Comparison of ENCODE assay signal across 8 cellular contexts in genomic region chr6:15431762-15432495, GRCh38.
DNase-seq lines count a peak whose midpoint lies in the region; ATAC-seq and TF ChIP-seq lines count a peak whose summit lies in the region.

No MANE protein-coding gene starts in this region.

- ATAC-seq in heart right ventricle, result peak in 5 of 8 donors; percentile 28 to 44 (median 35)
- no peak for ATAC-seq in activated naive CD8-positive, alpha-beta T cell treated with anti-CD3 and anti-CD28 coated beads, Interleukin-2, amount 10 ng/mL, durations not matched to agents 7 days and 5 days (ENCODE audit: low read depth)
- ATAC-seq in GM21367 (IDR thresholded peaks at IDR 0.05; ENCODE audit: unreplicated experiment), result no peak
- no peak for ATAC-seq in GM21786 (IDR thresholded peaks at IDR 0.05; ENCODE audit: unreplicated experiment)

- WGBS in heart right ventricle, 2 donors, result 68 to 75% methylated on average over 10 of the region's 10 CpGs

- H3K4me3 Mint-ChIP-seq in activated naive CD8-positive, alpha-beta T cell treated with anti-CD3 and anti-CD28 coated beads, Interleukin-2, amount 10 ng/mL, durations not matched to agents 7 days and 5 days, result no peak overlapping the region
- no peak overlapping the region for H3K4me3 Mint-ChIP-seq in type B pancreatic cell
- H3K4me3 Mint-ChIP-seq in activated CD4-positive, alpha-beta memory T cell treated with anti-CD3 and anti-CD28 coated beads for 36 hours, result no peak overlapping the region

- H3K27me3 Mint-ChIP-seq in activated naive CD8-positive, alpha-beta T cell treated with anti-CD3 and anti-CD28 coated beads, Interleukin-2, amount 10 ng/mL, durations not matched to agents 7 days and 5 days, result no peaks in the 10 kb centered on the region
- no peaks in the 10 kb centered on the region for H3K27me3 Mint-ChIP-seq in type B pancreatic cell
- H3K27me3 Mint-ChIP-seq in activated CD4-positive, alpha-beta memory T cell treated with anti-CD3 and anti-CD28 coated beads for 36 hours, result no peaks in the 10 kb centered on the region

- H3K27ac Mint-ChIP-seq in activated naive CD8-positive, alpha-beta T cell treated with anti-CD3 and anti-CD28 coated beads, Interleukin-2, amount 10 ng/mL, durations not matched to agents 7 days and 5 days, result peak overlapping the region; percentile 67
- peak overlapping the region; percentile 55 for H3K27ac Mint-ChIP-seq in type B pancreatic cell
- no peak overlapping the region for H3K27ac Mint-ChIP-seq in activated CD4-positive, alpha-beta memory T cell treated with anti-CD3 and anti-CD28 coated beads for 36 hours

- CTCF ChIA-PET in activated CD4-positive, alpha-beta memory T cell treated with anti-CD3 and anti-CD28 coated beads for 36 hours (lab: Charles Lee), result interaction anchor here (1.2 kb wide), 1 partner anchor 9 kb away, joined by 4 read pairs; no protein-coding TSS in a partner anchor

- peaks cover 1% of the 10 kb centered on the region for H3K9me3 Mint-ChIP-seq in activated naive CD8-positive, alpha-beta T cell treated with anti-CD3 and anti-CD28 coated beads, Interleukin-2, amount 10 ng/mL, durations not matched to agents 7 days and 5 days
- peaks cover 9% of the 10 kb centered on the region for H3K9me3 Mint-ChIP-seq in type B pancreatic cell
- H3K9me3 Mint-ChIP-seq in activated CD4-positive, alpha-beta memory T cell treated with anti-CD3 and anti-CD28 coated beads for 36 hours, result no peaks in the 10 kb centered on the region

- H3K4me1 Mint-ChIP-seq in activated naive CD8-positive, alpha-beta T cell treated with anti-CD3 and anti-CD28 coated beads, Interleukin-2, amount 10 ng/mL, durations not matched to agents 7 days and 5 days, result peaks cover 78% of the 10 kb centered on the region
- peaks cover 69% of the 10 kb centered on the region for H3K4me1 Mint-ChIP-seq in type B pancreatic cell (ENCODE audit: unreplicated experiment)
- peaks cover 82% of the 10 kb centered on the region for H3K4me1 Mint-ChIP-seq in activated CD4-positive, alpha-beta memory T cell treated with anti-CD3 and anti-CD28 coated beads for 36 hours (ENCODE audit: low read depth)

- TF ChIP-seq CTCF in heart right ventricle (IDR thresholded peaks at IDR 0.05), result no peak
- no peak for TF ChIP-seq CTCF in right atrium auricular region (IDR thresholded peaks at IDR 0.05)
- no peak for TF ChIP-seq CTCF in type B pancreatic cell (conservative IDR thresholded peaks at IDR 0.05)

- H3K27ac ChIP-seq in heart right ventricle (peak overlapping the region in 7 of 10 donors; percentile 0 to 56 (median 36)), right atrium auricular region (peak overlapping the region in 1 of 2 donors; percentile 31)

- H3K4me1 ChIP-seq in heart right ventricle (peaks cover 5 to 93% (median 70%) of the 10 kb centered on the region in 9 donors), right atrium auricular region (peaks cover 0 to 57% of the 10 kb centered on the region in 2 donors)

- no peak overlapping the region for H3K4me3 ChIP-seq in heart right ventricle
- no peak overlapping the region for H3K4me3 ChIP-seq in right atrium auricular region

- no peaks in the 10 kb centered on the region for H3K27me3 ChIP-seq in heart right ventricle
- H3K27me3 ChIP-seq in right atrium auricular region, result no peaks in the 10 kb centered on the region

- H3K36me3 ChIP-seq in heart right ventricle (no peaks in the 10 kb centered on the region), right atrium auricular region (no peaks in the 10 kb centered on the region)

- POLR2A ChIA-PET in activated naive CD8-positive, alpha-beta T cell treated with anti-CD3 and anti-CD28 coated beads, Interleukin-2, amount 10 ng/mL, durations not matched to agents 7 days and 5 days (lab: Charles Lee), result interaction anchor here (1.9 to 2.0 kb wide), 2 partner anchors 10 to 32 kb away, joined by 6 read pairs; no protein-coding TSS in a partner anchor
- POLR2A ChIA-PET in activated CD4-positive, alpha-beta memory T cell treated with anti-CD3 and anti-CD28 coated beads for 36 hours (lab: Charles Lee), result no interaction called here

- peaks cover 28% of the 10 kb centered on the region for H3K36me3 Mint-ChIP-seq in activated naive CD8-positive, alpha-beta T cell treated with anti-CD3 and anti-CD28 coated beads, Interleukin-2, amount 10 ng/mL, durations not matched to agents 7 days and 5 days
- H3K36me3 Mint-ChIP-seq in type B pancreatic cell, result peaks cover 15% of the 10 kb centered on the region
- peaks cover 21% of the 10 kb centered on the region for H3K36me3 Mint-ChIP-seq in activated CD4-positive, alpha-beta memory T cell treated with anti-CD3 and anti-CD28 coated beads for 36 hours

- H3K9me3 ChIP-seq in heart right ventricle (peaks cover 0 to 15% (median 8%) of the 10 kb centered on the region in 11 donors), right atrium auricular region (peaks cover 0 to 10% of the 10 kb centered on the region in 2 donors)

- intact Hi-C loops in heart right ventricle (cut with DNase I), result no loop called here
- intact Hi-C loops in activated CD4-positive, alpha-beta memory T cell treated with anti-CD3 and anti-CD28 coated beads for 36 hours (cut with micrococcal nuclease), result loop anchor here (10.0 kb wide), 1 partner anchor 697 kb away; no protein-coding TSS in a partner anchor

- DNase-seq in heart right ventricle, result no peak
- no peak for DNase-seq in right atrium auricular region (ENCODE audit: low spot score)
- no peak for DNase-seq in activated naive CD8-positive, alpha-beta T cell treated with anti-CD3 and anti-CD28 coated beads, Interleukin-2, amount 10 ng/mL, durations not matched to agents 7 days and 5 days
- peak; percentile 61 for DNase-seq in kidney tubule cell (ENCODE audit: low spot score)
- no peak for DNase-seq in type B pancreatic cell (ENCODE audit: extremely low spot score, unreplicated experiment)
- no peak for DNase-seq in activated CD4-positive, alpha-beta memory T cell treated with anti-CD3 and anti-CD28 coated beads for 36 hours

Comparison
In these comparisons a context has a peak if more than half of its experiments do, and no peak if none do; other contexts are left out.
1. ATAC-seq: peak in heart right ventricle (5 of 8); none in activated naive CD8-positive, alpha-beta T cell treated with anti-CD3 and anti-CD28 coated beads, Interleukin-2, amount 10 ng/mL, durations not matched to agents 7 days and 5 days (single experiment), GM21367 (single experiment) and GM21786 (single experiment).